ENCODE assay signal across 28 cellular contexts in genomic region chr2:205002390-205002789, GRCh38.
DNase-seq lines count a peak whose midpoint lies in the region; TF ChIP-seq lines count a peak whose summit lies in the region.
"Had no signal": no experiment of that assay in that cellular context is flagged by ENCODE, and none has a peak within 500 bp of the region (broad histone marks: within the 10 kb centered on the region; RNA-seq: fewer than 3 reads in every experiment).

No MANE protein-coding gene starts in this region.

- TF ChIP-seq CTCF in progenitor cell of endocrine pancreas (IDR thresholded peaks at IDR 0.05; ENCODE audit: unreplicated experiment) (no peak), A673 (conservative IDR thresholded peaks at IDR 0.05; ENCODE audit: low read depth, low read length) (no peak)

- no peaks in the 10 kb centered on the region for H3K27me3 ChIP-seq in A673 (replicated peaks; ENCODE audit: insufficient read depth, low read depth, low read length, poor library complexity)
- H3K27me3 ChIP-seq: brain microvascular endothelial cell, heart right ventricle, sigmoid colon, suprapubic skin, upper lobe of left lung had no signal

- H3K4me1 Mint-ChIP-seq in activated CD4-positive, alpha-beta T cell treated with anti-CD3 and anti-CD28 coated beads, Interleukin-2, amount 10 ng/mL, durations not matched to agents 24 days and 14 days: peaks cover 34% of the 10 kb centered on the region
- H3K4me1 Mint-ChIP-seq in activated T-helper 2 cell treated with anti-CD3 and anti-CD28 coated beads, Interferon-gamma antibody, Interleukin-2, Interleukin-4, amounts not matched to agents 10 μg/mL and 5 μg/mL and 100 μg/mL, durations not matched to agents 14 hours and 24 hours and 36 hours (ENCODE audit: low read depth): peaks cover 37% of the 10 kb centered on the region
- H3K4me1 Mint-ChIP-seq in progenitor cell of endocrine pancreas (ENCODE audit: low read depth): peaks cover 6% of the 10 kb centered on the region
- H3K4me1 Mint-ChIP-seq: GM23338, IgD-negative memory B cell had no signal

- H3K9me3 Mint-ChIP-seq in activated CD4-positive, alpha-beta T cell treated with anti-CD3 and anti-CD28 coated beads, Interleukin-2, amount 10 ng/mL, durations not matched to agents 24 days and 14 days: peaks cover 14% of the 10 kb centered on the region
- peaks cover 17% of the 10 kb centered on the region for H3K9me3 Mint-ChIP-seq in activated T-helper 2 cell treated with anti-CD3 and anti-CD28 coated beads, Interferon-gamma antibody, Interleukin-2, Interleukin-4, amounts not matched to agents 10 μg/mL and 5 μg/mL and 100 μg/mL, durations not matched to agents 14 hours and 24 hours and 36 hours
- peaks cover 13% of the 10 kb centered on the region for H3K9me3 Mint-ChIP-seq in progenitor cell of endocrine pancreas (ENCODE audit: low read depth)
- H3K9me3 Mint-ChIP-seq: activated T-cell treated with anti-CD3 and anti-CD28 coated beads, Interleukin-2, amount 50 U/mL, for 4 hours; GM23338 had no signal

- intact Hi-C loops in activated CD4-positive, alpha-beta T cell treated with anti-CD3 and anti-CD28 coated beads, Interleukin-2, amount 10 ng/mL, durations not matched to agents 24 days and 14 days (cut with micrococcal nuclease): loop anchor here (2.0 kb wide), 1 partner anchor 54 kb away; no protein-coding TSS in a partner anchor
- intact Hi-C loops in activated T-helper 2 cell treated with anti-CD3 and anti-CD28 coated beads, Interferon-gamma antibody, Interleukin-2, Interleukin-4, amounts not matched to agents 10 μg/mL and 5 μg/mL and 100 μg/mL, durations not matched to agents 14 hours and 24 hours and 36 hours (cut with micrococcal nuclease): loop anchor here (2.0 to 5.0 kb wide), 2 partner anchors 22 to 35 kb away; no protein-coding TSS in a partner anchor
- intact Hi-C loops in A673 (cut with micrococcal nuclease; ENCODE audit: unreplicated experiment): no loop called here

- peak overlapping the region; percentile 73 for H3K27ac Mint-ChIP-seq in activated CD4-positive, alpha-beta T cell treated with anti-CD3 and anti-CD28 coated beads, Interleukin-2, amount 10 ng/mL, durations not matched to agents 24 days and 14 days
- H3K27ac Mint-ChIP-seq in activated T-helper 2 cell treated with anti-CD3 and anti-CD28 coated beads, Interferon-gamma antibody, Interleukin-2, Interleukin-4, amounts not matched to agents 10 μg/mL and 5 μg/mL and 100 μg/mL, durations not matched to agents 14 hours and 24 hours and 36 hours: peak overlapping the region; percentile 14
- peak overlapping the region; percentile 11 for H3K27ac Mint-ChIP-seq in progenitor cell of endocrine pancreas
- H3K27ac Mint-ChIP-seq: activated naive CD4-positive, alpha-beta T cell treated with anti-CD3 and anti-CD28 coated beads for 36 hours; GM23338; IgD-negative memory B cell had no signal

- H3K4me1 ChIP-seq in A673 (ENCODE audit: insufficient read depth, low read length, poor library complexity, severe bottlenecking): no peaks in the 10 kb centered on the region
- H3K4me1 ChIP-seq: heart right ventricle, sigmoid colon, suprapubic skin, upper lobe of left lung had no signal

- peaks cover 3% of the 10 kb centered on the region for H3K36me3 Mint-ChIP-seq in activated CD4-positive, alpha-beta T cell treated with anti-CD3 and anti-CD28 coated beads, Interleukin-2, amount 10 ng/mL, durations not matched to agents 24 days and 14 days (ENCODE audit: low read depth)
- H3K36me3 Mint-ChIP-seq in activated T-helper 2 cell treated with anti-CD3 and anti-CD28 coated beads, Interferon-gamma antibody, Interleukin-2, Interleukin-4, amounts not matched to agents 10 μg/mL and 5 μg/mL and 100 μg/mL, durations not matched to agents 14 hours and 24 hours and 36 hours (ENCODE audit: low read depth): peaks cover 9% of the 10 kb centered on the region
- peaks cover 7% of the 10 kb centered on the region for H3K36me3 Mint-ChIP-seq in progenitor cell of endocrine pancreas (ENCODE audit: insufficient read depth)
- H3K36me3 Mint-ChIP-seq: IgD-negative memory B cell had no signal

- no peak overlapping the region for H3K27ac ChIP-seq in A673 (ENCODE audit: low read depth, low read length, poor library complexity, severe bottlenecking)
- H3K27ac ChIP-seq: 22Rv1, brain microvascular endothelial cell, C4-2B, heart right ventricle, sigmoid colon, SK-N-MC, suprapubic skin, upper lobe of left lung had no signal

- peak; percentile 79 for DNase-seq in activated CD4-positive, alpha-beta T cell treated with anti-CD3 and anti-CD28 coated beads, Interleukin-2, amount 10 ng/mL, durations not matched to agents 24 days and 14 days
- DNase-seq in activated CD4-positive, alpha-beta T cell treated with anti-CD3 and anti-CD28 coated beads for 1 hour: no peak
- peak; percentile 9 for DNase-seq in OCI-M1 (lab: John Stamatoyannopoulos, UW)
- peak; percentile 39 for DNase-seq in activated T-helper 2 cell treated with anti-CD3 and anti-CD28 coated beads, Interferon-gamma antibody, Interleukin-2, Interleukin-4, amounts not matched to agents 10 μg/mL and 5 μg/mL and 100 μg/mL, durations not matched to agents 14 hours and 24 hours and 36 hours (ENCODE audit: low spot score)
- DNase-seq in progenitor cell of endocrine pancreas (ENCODE audit: low spot score, unreplicated experiment): no peak
- DNase-seq in stimulated activated CD4-positive, alpha-beta T cell treated with anti-CD3 and anti-CD28 coated beads, Interleukin-15, amount 100 ng/mL, for 24 hours: no peak
- no peak for DNase-seq in A673 (ENCODE audit: low spot score)
- DNase-seq in NCI-H187 (lab: John Stamatoyannopoulos, UW): no peak
- DNase-seq: activated naive CD4-positive, alpha-beta T cell treated with anti-CD3 and anti-CD28 coated beads for 36 hours; activated T-cell treated with anti-CD3 and anti-CD28 coated beads, Interleukin-2, amount 50 U/mL, for 4 hours; amygdala; brain microvascular endothelial cell; foreskin melanocyte; heart right ventricle; kidney; NCI-H1092 treated with DMSO at 0.1 percent for 48 hours; NCI-H1694 treated with DMSO at 0.1 percent for 48 hours; NCI-H2171 treated with DMSO at 0.1 percent for 48 hours; nucleus accumbens; sigmoid colon; stimulated activated CD4-positive, alpha-beta T cell treated with anti-CD3 and anti-CD28 coated beads, Interleukin-4, amount 100 ng/mL, for 24 hours; upper lobe of left lung had no signal

- POLR2A ChIA-PET in A673 (lab: Charles Lee; ENCODE audit: low non-redundant PET): no interaction called here

- CTCF ChIA-PET in A673 (lab: Charles Lee): no interaction called here

- peak overlapping the region; percentile 50 for H3K4me3 Mint-ChIP-seq in activated CD4-positive, alpha-beta T cell treated with anti-CD3 and anti-CD28 coated beads, Interleukin-2, amount 10 ng/mL, durations not matched to agents 24 days and 14 days
- no peak overlapping the region for H3K4me3 Mint-ChIP-seq in activated T-helper 2 cell treated with anti-CD3 and anti-CD28 coated beads, Interferon-gamma antibody, Interleukin-2, Interleukin-4, amounts not matched to agents 10 μg/mL and 5 μg/mL and 100 μg/mL, durations not matched to agents 14 hours and 24 hours and 36 hours (ENCODE audit: low read depth)
- no peak overlapping the region for H3K4me3 Mint-ChIP-seq in progenitor cell of endocrine pancreas (ENCODE audit: low read depth)
- H3K4me3 Mint-ChIP-seq: activated naive CD4-positive, alpha-beta T cell treated with anti-CD3 and anti-CD28 coated beads for 36 hours; activated T-cell treated with anti-CD3 and anti-CD28 coated beads, Interleukin-2, amount 50 U/mL, for 4 hours; GM23338; IgD-negative memory B cell had no signal

- H3K27me3 Mint-ChIP-seq in activated CD4-positive, alpha-beta T cell treated with anti-CD3 and anti-CD28 coated beads, Interleukin-2, amount 10 ng/mL, durations not matched to agents 24 days and 14 days: no peaks in the 10 kb centered on the region
- no peaks in the 10 kb centered on the region for H3K27me3 Mint-ChIP-seq in activated T-helper 2 cell treated with anti-CD3 and anti-CD28 coated beads, Interferon-gamma antibody, Interleukin-2, Interleukin-4, amounts not matched to agents 10 μg/mL and 5 μg/mL and 100 μg/mL, durations not matched to agents 14 hours and 24 hours and 36 hours (ENCODE audit: low read depth)
- H3K27me3 Mint-ChIP-seq in progenitor cell of endocrine pancreas: no peaks in the 10 kb centered on the region

- H3K36me3 ChIP-seq in A673 (ENCODE audit: insufficient read depth, low read length, poor library complexity, severe bottlenecking): no peaks in the 10 kb centered on the region
- H3K36me3 ChIP-seq: brain microvascular endothelial cell, heart right ventricle, sigmoid colon, suprapubic skin, upper lobe of left lung had no signal

- H3K9me3 ChIP-seq in A673 (ENCODE audit: low read depth, low read length, poor library complexity, severe bottlenecking): no peaks in the 10 kb centered on the region
- H3K9me3 ChIP-seq: suprapubic skin had no signal

- no TSS peak for BruUV-seq in A673 (replicated peaks; lab: Mats Ljungman, UMichigan)

- H3K4me3 ChIP-seq in A673 (ENCODE audit: low read depth, low read length, poor library complexity, severe bottlenecking): no peak overlapping the region
- H3K4me3 ChIP-seq: GM23338, heart right ventricle, sigmoid colon, SK-N-MC, suprapubic skin, upper lobe of left lung had no signal

Comparison
In these comparisons a context has a peak if more than half of its experiments do, and no peak if none do; other contexts are left out.
1. DNase-seq: peak in activated CD4-positive, alpha-beta T cell treated with anti-CD3 and anti-CD28 coated beads, Interleukin-2, amount 10 ng/mL, durations not matched to agents 24 days and 14 days (single experiment), OCI-M1 (single experiment) and activated T-helper 2 cell treated with anti-CD3 and anti-CD28 coated beads, Interferon-gamma antibody, Interleukin-2, Interleukin-4, amounts not matched to agents 10 μg/mL and 5 μg/mL and 100 μg/mL, durations not matched to agents 14 hours and 24 hours and 36 hours (single experiment); none in activated CD4-positive, alpha-beta T cell treated with anti-CD3 and anti-CD28 coated beads for 1 hour (single experiment), progenitor cell of endocrine pancreas (single experiment), stimulated activated CD4-positive, alpha-beta T cell treated with anti-CD3 and anti-CD28 coated beads, Interleukin-15, amount 100 ng/mL, for 24 hours (single experiment), A673 (single experiment) and NCI-H187 (0 of 2).
2. H3K27ac Mint-ChIP-seq: peak in every context shown above with its lines; median percentile 73 in activated CD4-positive, alpha-beta T cell treated with anti-CD3 and anti-CD28 coated beads, Interleukin-2, amount 10 ng/mL, durations not matched to agents 24 days and 14 days; 14 in activated T-helper 2 cell treated with anti-CD3 and anti-CD28 coated beads, Interferon-gamma antibody, Interleukin-2, Interleukin-4, amounts not matched to agents 10 μg/mL and 5 μg/mL and 100 μg/mL, durations not matched to agents 14 hours and 24 hours and 36 hours; 11 in progenitor cell of endocrine pancreas.